Comparison of ENCODE assay signal across 12 cellular contexts in the genomic region with DNA sequence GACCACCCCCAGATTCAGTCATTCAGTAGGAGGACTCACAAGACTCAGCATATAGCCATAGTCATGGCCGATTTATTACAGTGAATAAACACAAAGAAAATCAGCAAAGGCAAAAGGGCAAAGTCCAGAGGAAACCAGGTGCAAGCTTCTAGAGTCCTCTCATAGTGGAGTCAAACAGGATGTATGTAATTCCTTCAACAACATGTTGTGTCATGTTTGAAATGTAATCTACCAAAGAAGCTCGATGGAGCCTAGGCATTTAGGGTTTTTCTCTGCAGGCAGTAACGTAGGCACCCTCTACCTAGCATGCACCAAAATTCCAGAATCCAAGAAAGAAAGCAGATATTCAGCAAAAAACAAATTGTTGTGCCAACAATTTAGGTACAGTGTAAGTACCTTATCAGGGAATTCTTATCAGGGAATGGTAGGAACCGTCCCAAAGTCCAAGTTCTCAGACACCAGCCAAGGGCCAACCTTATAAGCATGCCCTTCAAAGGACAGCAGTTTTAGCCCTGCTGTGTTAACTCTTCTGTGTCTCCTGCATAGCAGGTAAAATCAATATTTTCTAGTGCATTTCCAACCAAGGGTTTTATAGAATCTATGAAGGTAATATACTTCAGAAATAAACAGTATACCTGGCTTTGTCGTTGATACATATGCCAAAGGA. TPM values are rescaled to one million over a fixed set of nuclear protein-coding genes. Genes with fewer than 3 reads are reported as not detected.
DNase-seq lines count a peak whose midpoint lies in the region; ATAC-seq and TF ChIP-seq lines count a peak whose summit lies in the region.
"Had no signal": no experiment of that assay in that cellular context is flagged by ENCODE, and none has a peak within 500 bp of the region (broad histone marks: within the 10 kb centered on the region; RNA-seq: fewer than 3 reads in every experiment).

No MANE protein-coding gene starts in this region.

- H3K9me3 Mint-ChIP-seq in CD4-positive, CD25-positive, alpha-beta regulatory T cell, result peaks cover 0 to 20% (median 8%) of the 10 kb centered on the region in 7 donors
- H3K9me3 Mint-ChIP-seq in activated T-helper 17 cell treated with anti-CD3 and anti-CD28 coated beads, Interleukin-2, amount 50 U/mL, for 72 hours, result peaks cover 6% of the 10 kb centered on the region

- H3K27ac Mint-ChIP-seq in CD4-positive, CD25-positive, alpha-beta regulatory T cell, result peak overlapping the region in 2 of 3 donors; percentile 79 to 96
- H3K27ac Mint-ChIP-seq in activated T-helper 17 cell treated with anti-CD3 and anti-CD28 coated beads, Interleukin-2, amount 50 U/mL, for 72 hours, result peak overlapping the region; percentile 93

- peaks cover 8% of the 10 kb centered on the region for H3K36me3 Mint-ChIP-seq in CD4-positive, CD25-positive, alpha-beta regulatory T cell
- H3K36me3 Mint-ChIP-seq in activated T-helper 17 cell treated with anti-CD3 and anti-CD28 coated beads, Interleukin-2, amount 50 U/mL, for 72 hours (ENCODE audit: low read depth), result no peaks in the 10 kb centered on the region

- TF ChIP-seq CTCF in GM20000 (IDR thresholded peaks at IDR 0.05; ENCODE audit: extremely low read depth, missing control alignments) (no peak), liver (IDR thresholded peaks at IDR 0.05; ENCODE audit: low read depth, low read length, missing input control) (no peak)

- H3K4me1 ChIP-seq in CD4-positive, CD25-positive, alpha-beta regulatory T cell (ENCODE audit: control insufficient read depth, insufficient read depth, low read length, poor library complexity, severe bottlenecking), result peaks cover 33% of the 10 kb centered on the region
- H3K4me1 ChIP-seq in liver (ENCODE audit: control insufficient read depth in 4 of 4, insufficient read depth in 4 of 4, low read length in 3 of 4), result peaks cover 7 to 45% (median 44%) of the 10 kb centered on the region in 4 donors

- H3K9me3 ChIP-seq in CD4-positive, CD25-positive, alpha-beta regulatory T cell (ENCODE audit: control insufficient read depth in 2 of 2, low read length in 2 of 2), result peaks cover 11 to 18% of the 10 kb centered on the region in 2 experiments
- peaks cover 1 to 11% (median 5%) of the 10 kb centered on the region in 4 donors for H3K9me3 ChIP-seq in liver (ENCODE audit: control insufficient read depth in 4 of 4, low read length in 3 of 4)

- peak overlapping the region in 2 of 4 donors; percentile 76 to 85 for H3K4me3 Mint-ChIP-seq in CD4-positive, CD25-positive, alpha-beta regulatory T cell
- peak overlapping the region; percentile 77 for H3K4me3 Mint-ChIP-seq in activated T-helper 17 cell treated with anti-CD3 and anti-CD28 coated beads, Interleukin-2, amount 50 U/mL, for 72 hours

- intact Hi-C loops in head of caudate nucleus (cut with DNase I), result no loop called here

- H3K4me3 ChIP-seq in CD4-positive, CD25-positive, alpha-beta regulatory T cell (ENCODE audit: low read depth, low read length), result peak overlapping the region; percentile 67
- H3K4me3 ChIP-seq in liver (ENCODE audit: low read depth in 1 of 3, low read length in 3 of 3), result no peak overlapping the region

- H3K9ac ChIP-seq in liver (ENCODE audit: low read depth in 1 of 2, low read length in 2 of 2), result no peak overlapping the region

- peaks cover 22 to 38% (median 37%) of the 10 kb centered on the region in 4 donors for H3K4me1 Mint-ChIP-seq in CD4-positive, CD25-positive, alpha-beta regulatory T cell
- H3K4me1 Mint-ChIP-seq in activated T-helper 17 cell treated with anti-CD3 and anti-CD28 coated beads, Interleukin-2, amount 50 U/mL, for 72 hours, result peaks cover 30% of the 10 kb centered on the region

- no peak for TF ChIP-seq RAD21 in liver (IDR thresholded peaks at IDR 0.05)

- no peak for ATAC-seq in CD4-positive, CD25-positive, alpha-beta regulatory T cell (ENCODE audit: low read depth in 2 of 2)
- ATAC-seq in activated T-helper 17 cell treated with anti-CD3 and anti-CD28 coated beads, Interleukin-2, amount 50 U/mL, for 72 hours (replicated peaks), result no peak
- ATAC-seq in HG02973 (IDR thresholded peaks at IDR 0.05; ENCODE audit: unreplicated experiment) (no peak), HG03095 (IDR thresholded peaks at IDR 0.05; ENCODE audit: unreplicated experiment) (no peak)
- ATAC-seq: HCT116 had no signal

- DNase-seq in CD4-positive, CD25-positive, alpha-beta regulatory T cell, result no peak
- DNase-seq in GM20000 (ENCODE audit: low spot score) (peak; percentile 6), AML-193 (lab: John Stamatoyannopoulos, UW) (no peak), head of caudate nucleus (no peak)
- DNase-seq: amniotic stem cell; effector CD8-positive, alpha-beta T cell; RPMI8226 had no signal

- no peaks in the 10 kb centered on the region for H3K27me3 Mint-ChIP-seq in CD4-positive, CD25-positive, alpha-beta regulatory T cell
- H3K27me3 Mint-ChIP-seq in activated T-helper 17 cell treated with anti-CD3 and anti-CD28 coated beads, Interleukin-2, amount 50 U/mL, for 72 hours, result no peaks in the 10 kb centered on the region

- no peaks in the 10 kb centered on the region for H3K27me3 ChIP-seq in CD4-positive, CD25-positive, alpha-beta regulatory T cell (ENCODE audit: control insufficient read depth, insufficient read depth, low read length)
- H3K27me3 ChIP-seq in liver (ENCODE audit: control insufficient read depth in 4 of 4, insufficient read depth in 4 of 4, low read length in 3 of 4), result no peaks in the 10 kb centered on the region

- H3K27ac ChIP-seq in CD4-positive, CD25-positive, alpha-beta regulatory T cell (ENCODE audit: insufficient read depth, low read length, poor library complexity, severe bottlenecking), result peak overlapping the region; percentile 69
- H3K27ac ChIP-seq in liver (ENCODE audit: low read depth in 1 of 2, low read length in 2 of 2), result no peak overlapping the region

- 30% methylated on average over 5 of the region's 5 CpGs for WGBS in liver

- H3K36me3 ChIP-seq in CD4-positive, CD25-positive, alpha-beta regulatory T cell (ENCODE audit: control insufficient read depth, insufficient read depth, low read length), result no peaks in the 10 kb centered on the region
- no peaks in the 10 kb centered on the region for H3K36me3 ChIP-seq in liver (ENCODE audit: control insufficient read depth in 4 of 4, insufficient read depth in 3 of 4, low read depth in 1 of 4, low read length in 3 of 4)

TF ChIP-seq in liver, 16 proteins besides CTCF, POLR2A, EP300 and RAD21:
- peak in 1 of 2 donors; percentile 19 for TF ChIP-seq RXRA (IDR thresholded peaks at IDR 0.05)
- peak; percentile 69 to 71 for TF ChIP-seq HNF4A (conservative IDR thresholded peaks at IDR 0.05)
- TF ChIP-seq YY1 (IDR thresholded peaks at IDR 0.05), result no peak
- TF ChIP-seq, protein P1, sequence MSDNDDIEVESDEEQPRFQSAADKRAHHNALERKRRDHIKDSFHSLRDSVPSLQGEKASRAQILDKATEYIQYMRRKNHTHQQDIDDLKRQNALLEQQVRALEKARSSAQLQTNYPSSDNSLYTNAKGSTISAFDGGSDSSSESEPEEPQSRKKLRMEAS (IDR thresholded peaks at IDR 0.05), result no peak
- TF ChIP-seq SP1 (IDR thresholded peaks at IDR 0.05), result peak; percentile 32
- TF ChIP-seq EGR1 (IDR thresholded peaks at IDR 0.05; ENCODE audit: low read depth in 2 of 2), result no peak
- TF ChIP-seq, protein P2, sequence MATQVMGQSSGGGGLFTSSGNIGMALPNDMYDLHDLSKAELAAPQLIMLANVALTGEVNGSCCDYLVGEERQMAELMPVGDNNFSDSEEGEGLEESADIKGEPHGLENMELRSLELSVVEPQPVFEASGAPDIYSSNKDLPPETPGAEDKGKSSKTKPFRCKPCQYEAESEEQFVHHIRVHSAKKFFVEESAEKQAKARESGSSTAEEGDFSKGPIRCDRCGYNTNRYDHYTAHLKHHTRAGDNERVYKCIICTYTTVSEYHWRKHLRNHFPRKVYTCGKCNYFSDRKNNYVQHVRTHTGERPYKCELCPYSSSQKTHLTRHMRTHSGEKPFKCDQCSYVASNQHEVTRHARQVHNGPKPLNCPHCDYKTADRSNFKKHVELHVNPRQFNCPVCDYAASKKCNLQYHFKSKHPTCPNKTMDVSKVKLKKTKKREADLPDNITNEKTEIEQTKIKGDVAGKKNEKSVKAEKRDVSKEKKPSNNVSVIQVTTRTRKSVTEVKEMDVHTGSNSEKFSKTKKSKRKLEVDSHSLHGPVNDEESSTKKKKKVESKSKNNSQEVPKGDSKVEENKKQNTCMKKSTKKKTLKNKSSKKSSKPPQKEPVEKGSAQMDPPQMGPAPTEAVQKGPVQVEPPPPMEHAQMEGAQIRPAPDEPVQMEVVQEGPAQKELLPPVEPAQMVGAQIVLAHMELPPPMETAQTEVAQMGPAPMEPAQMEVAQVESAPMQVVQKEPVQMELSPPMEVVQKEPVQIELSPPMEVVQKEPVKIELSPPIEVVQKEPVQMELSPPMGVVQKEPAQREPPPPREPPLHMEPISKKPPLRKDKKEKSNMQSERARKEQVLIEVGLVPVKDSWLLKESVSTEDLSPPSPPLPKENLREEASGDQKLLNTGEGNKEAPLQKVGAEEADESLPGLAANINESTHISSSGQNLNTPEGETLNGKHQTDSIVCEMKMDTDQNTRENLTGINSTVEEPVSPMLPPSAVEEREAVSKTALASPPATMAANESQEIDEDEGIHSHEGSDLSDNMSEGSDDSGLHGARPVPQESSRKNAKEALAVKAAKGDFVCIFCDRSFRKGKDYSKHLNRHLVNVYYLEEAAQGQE (IDR thresholded peaks at IDR 0.05), result no peak
- TF ChIP-seq GABPA (IDR thresholded peaks at IDR 0.05 in 1 of 2, conservative IDR thresholded peaks at IDR 0.05 in 1 of 2), result no peak
- TF ChIP-seq FOXA1 (IDR thresholded peaks at IDR 0.05), result no peak
- TF ChIP-seq FOXA2 (IDR thresholded peaks at IDR 0.05), result no peak

RNA-seq across cellular contexts. Expression of a gene that starts 16.1 kb away (rescaled TPM):
- total RNA-seq in CD4-positive, CD25-positive, alpha-beta regulatory T cell, result 60.0 TPM
- polyA plus RNA-seq in CD4-positive, CD25-positive, alpha-beta regulatory T cell, result 100 to 1,000 TPM; 122 to 163 (median 141) TPM
- 10 to 100 TPM; 17.4 to 28.6 TPM for total RNA-seq in activated T-helper 17 cell treated with anti-CD3 and anti-CD28 coated beads, Interleukin-2, amount 50 U/mL, for 72 hours
- total RNA-seq in liver, result 1 to 10 TPM; 1.0 to 1.2 TPM
- under 1 TPM; 0.76 to 0.84 TPM for polyA plus RNA-seq in liver

RNA-seq across cellular contexts. Expression of a gene that starts 40.2 kb away (rescaled TPM):
- total RNA-seq in CD4-positive, CD25-positive, alpha-beta regulatory T cell, result 135 TPM
- 10 to 100 TPM; 20.7 to 36.4 (median 27.1) TPM for polyA plus RNA-seq in CD4-positive, CD25-positive, alpha-beta regulatory T cell
- total RNA-seq in activated T-helper 17 cell treated with anti-CD3 and anti-CD28 coated beads, Interleukin-2, amount 50 U/mL, for 72 hours, result 10 to 100 TPM; 15.7 to 37.3 TPM
- total RNA-seq in liver, result 1 to 10 TPM; 5.8 to 8.8 TPM
- 1 to 10 TPM; 2.1 to 3.0 TPM for polyA plus RNA-seq in liver

Comparison
In these comparisons a context has a peak if more than half of its experiments do, and no peak if none do; other contexts are left out.
1. RNA of a gene that starts 16.1 kb away (total RNA-seq): 60.0 TPM in CD4-positive, CD25-positive, alpha-beta regulatory T cell (single experiment) and 17.4 to 28.6 TPM in activated T-helper 17 cell treated with anti-CD3 and anti-CD28 coated beads, Interleukin-2, amount 50 U/mL, for 72 hours; 1.0 to 1.2 TPM in liver; every median in the first group is over 4 times any median in the second.